In the genomic region with DNA sequence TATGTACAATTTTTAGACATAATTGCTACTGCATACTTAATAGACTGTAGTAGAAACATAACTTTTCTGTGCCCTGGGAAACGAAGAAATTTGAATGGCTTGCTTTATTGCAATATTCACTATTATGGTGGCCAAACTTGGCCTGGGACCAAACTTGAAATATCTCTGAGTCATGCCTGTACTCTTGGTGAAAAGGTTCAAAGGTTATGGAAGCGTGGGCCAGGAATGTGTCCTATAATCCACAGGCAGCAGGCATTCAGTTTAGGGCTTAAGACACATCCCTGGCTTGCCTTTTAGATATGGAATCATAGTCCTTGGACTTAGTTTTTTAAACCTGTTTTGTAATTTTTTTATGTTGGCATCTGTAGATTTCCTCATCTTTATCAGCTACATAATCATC, we compare ENCODE assay signal across 14 cellular contexts.
A peak's percentile ranks its signal among the peaks of the same experiment; 100 is the strongest.
DNase-seq lines count a peak whose midpoint lies in the region; ATAC-seq and TF ChIP-seq lines count a peak whose summit lies in the region.
"Had no signal": no experiment of that assay in that cellular context is flagged by ENCODE, and none has a peak within 500 bp of the region (broad histone marks: within the 10 kb centered on the region; RNA-seq: fewer than 3 reads in every experiment).

No MANE protein-coding gene starts in this region.

- H3K4me1 ChIP-seq in stomach smooth muscle (ENCODE audit: control insufficient read depth, insufficient read depth, low read length) = peaks cover 21% of the 10 kb centered on the region

- no peaks in the 10 kb centered on the region for H3K27me3 Mint-ChIP-seq in activated T-helper 2 cell treated with anti-CD3 and anti-CD28 coated beads, Interferon-gamma antibody, Interleukin-2, Interleukin-4, amounts not matched to agents 10 μg/mL and 5 μg/mL and 100 μg/mL, durations not matched to agents 14 hours and 24 hours and 36 hours (ENCODE audit: low read depth)
- H3K27me3 Mint-ChIP-seq: activated naive CD8-positive, alpha-beta T cell had no signal

- no peaks in the 10 kb centered on the region for H3K27me3 ChIP-seq in stomach smooth muscle (ENCODE audit: control insufficient read depth in 1 of 2, insufficient read depth in 2 of 2, low read length in 2 of 2)
- H3K27me3 ChIP-seq: SJCRH30 had no signal

- TF ChIP-seq CTCF in astrocyte of the cerebellum (IDR thresholded peaks at IDR 0.05; ENCODE audit: low read depth, low read length, missing control alignments) = no peak

- intact Hi-C loops in activated T-helper 2 cell treated with anti-CD3 and anti-CD28 coated beads, Interferon-gamma antibody, Interleukin-2, Interleukin-4, amounts not matched to agents 10 μg/mL and 5 μg/mL and 100 μg/mL, durations not matched to agents 14 hours and 24 hours and 36 hours (cut with micrococcal nuclease) = loop anchor here (5.0 kb wide), 1 partner anchor 99 kb away; no protein-coding TSS in a partner anchor

- peak overlapping the region; percentile 37 for H3K27ac ChIP-seq in stomach smooth muscle (ENCODE audit: low read length)
- H3K27ac ChIP-seq: 22Rv1, SJCRH30, thoracic aorta had no signal

- in situ Hi-C loops in astrocyte of the cerebellum (cut with HindIII; ENCODE audit: low sequenced_read_pairs) = no loop called here

- H3K9me3 Mint-ChIP-seq in activated T-helper 2 cell treated with anti-CD3 and anti-CD28 coated beads, Interferon-gamma antibody, Interleukin-2, Interleukin-4, amounts not matched to agents 10 μg/mL and 5 μg/mL and 100 μg/mL, durations not matched to agents 14 hours and 24 hours and 36 hours = no peaks in the 10 kb centered on the region

- H3K36me3 ChIP-seq in stomach smooth muscle (ENCODE audit: control insufficient read depth in 2 of 2, insufficient read depth in 2 of 2, low read length in 2 of 2) = peaks cover 41 to 60% of the 10 kb centered on the region in 2 donors
- H3K36me3 ChIP-seq: SJCRH30 had no signal

- DNase-seq in DMS53 (lab: John Stamatoyannopoulos, UW) (peak; percentile 18), DMS53 treated with DMSO at 0.1 percent for 48 hours (lab: John Stamatoyannopoulos, UW; ENCODE audit: unreplicated experiment) (no peak), astrocyte of the cerebellum (ENCODE audit: low read depth) (peak; percentile 66), iris pigment epithelial cell (ENCODE audit: low read depth) (peak; percentile 93)
- no peak for DNase-seq in activated T-helper 2 cell treated with anti-CD3 and anti-CD28 coated beads, Interferon-gamma antibody, Interleukin-2, Interleukin-4, amounts not matched to agents 10 μg/mL and 5 μg/mL and 100 μg/mL, durations not matched to agents 14 hours and 24 hours and 36 hours (ENCODE audit: low spot score)
- DNase-seq: activated CD4-positive, alpha-beta T cell treated with anti-CD3 and anti-CD28 coated beads for 48 hours; stimulated activated CD4-positive, alpha-beta T cell treated with anti-CD3 and anti-CD28 coated beads, Interleukin-4, amount 100 ng/mL, for 1 hour had no signal

- ATAC-seq in GM19455 (IDR thresholded peaks at IDR 0.05; ENCODE audit: unreplicated experiment) = no peak
- ATAC-seq in HG02840 (IDR thresholded peaks at IDR 0.05; ENCODE audit: low FRiP score, unreplicated experiment) = no peak

- no peak overlapping the region for H3K27ac Mint-ChIP-seq in activated T-helper 2 cell treated with anti-CD3 and anti-CD28 coated beads, Interferon-gamma antibody, Interleukin-2, Interleukin-4, amounts not matched to agents 10 μg/mL and 5 μg/mL and 100 μg/mL, durations not matched to agents 14 hours and 24 hours and 36 hours

- no peak overlapping the region for H3K4me3 Mint-ChIP-seq in activated T-helper 2 cell treated with anti-CD3 and anti-CD28 coated beads, Interferon-gamma antibody, Interleukin-2, Interleukin-4, amounts not matched to agents 10 μg/mL and 5 μg/mL and 100 μg/mL, durations not matched to agents 14 hours and 24 hours and 36 hours (ENCODE audit: low read depth)
- H3K4me3 Mint-ChIP-seq: activated naive CD8-positive, alpha-beta T cell had no signal

- no peak overlapping the region for H3K4me3 ChIP-seq in astrocyte of the cerebellum (ENCODE audit: low read depth, low read length)
- H3K4me3 ChIP-seq in stomach smooth muscle (ENCODE audit: low read length in 2 of 2) = no peak overlapping the region
- H3K4me3 ChIP-seq: SJCRH30, thoracic aorta had no signal

- no peak overlapping the region for H3K9ac ChIP-seq in stomach smooth muscle (ENCODE audit: low read length in 2 of 2)

- H3K4me1 Mint-ChIP-seq in activated T-helper 2 cell treated with anti-CD3 and anti-CD28 coated beads, Interferon-gamma antibody, Interleukin-2, Interleukin-4, amounts not matched to agents 10 μg/mL and 5 μg/mL and 100 μg/mL, durations not matched to agents 14 hours and 24 hours and 36 hours (ENCODE audit: low read depth) = peaks cover 18% of the 10 kb centered on the region

- H3K9me3 ChIP-seq in stomach smooth muscle (ENCODE audit: control insufficient read depth in 2 of 2, low read length in 2 of 2) = no peaks in the 10 kb centered on the region
- H3K9me3 ChIP-seq: SJCRH30, thoracic aorta had no signal

- peaks cover 67% of the 10 kb centered on the region for H3K36me3 Mint-ChIP-seq in activated T-helper 2 cell treated with anti-CD3 and anti-CD28 coated beads, Interferon-gamma antibody, Interleukin-2, Interleukin-4, amounts not matched to agents 10 μg/mL and 5 μg/mL and 100 μg/mL, durations not matched to agents 14 hours and 24 hours and 36 hours (ENCODE audit: low read depth)

Comparison
In these comparisons a context has a peak if more than half of its experiments do, and no peak if none do; other contexts are left out.
1. DNase-seq: peak in DMS53 (single experiment), astrocyte of the cerebellum (single experiment) and iris pigment epithelial cell (single experiment); none in DMS53 treated with DMSO at 0.1 percent for 48 hours (single experiment) and activated T-helper 2 cell treated with anti-CD3 and anti-CD28 coated beads, Interferon-gamma antibody, Interleukin-2, Interleukin-4, amounts not matched to agents 10 μg/mL and 5 μg/mL and 100 μg/mL, durations not matched to agents 14 hours and 24 hours and 36 hours (single experiment).